ENCODE assay signal across 24 cellular contexts in the genomic region with DNA sequence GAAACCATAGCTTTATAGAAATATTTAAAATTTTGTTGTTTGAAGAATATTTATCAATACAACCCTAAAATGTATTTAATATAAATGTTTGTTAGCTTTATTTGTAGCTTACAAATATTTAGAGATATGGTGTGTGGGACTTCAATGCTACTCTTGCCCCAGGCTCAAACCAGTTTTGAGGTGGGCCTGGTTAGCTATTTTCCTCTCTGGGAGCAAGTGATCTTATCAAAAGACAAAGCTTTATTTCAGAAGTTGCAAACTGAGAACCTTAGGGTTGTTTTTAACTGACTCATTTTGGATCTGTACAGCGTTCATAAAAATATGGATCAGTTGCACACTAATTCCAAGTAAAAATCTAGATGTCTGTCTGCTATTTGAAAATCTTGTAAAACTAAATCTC.
"Had no signal": no experiment of that assay in that cellular context is flagged by ENCODE, and none has a peak within 500 bp of the region (broad histone marks: within the 10 kb centered on the region; RNA-seq: fewer than 3 reads in every experiment).

No MANE protein-coding gene starts in this region.

- H3K36me3 ChIP-seq: colonic mucosa, esophagus muscularis mucosa, esophagus squamous epithelium, gastrocnemius medialis, gastroesophageal sphincter, heart left ventricle, heart right ventricle had no signal

- DNase-seq: colonic mucosa; cortex of kidney; dermis blood vessel endothelial cell; dorsolateral prefrontal cortex; effector CD4-positive, alpha-beta T cell; effector CD8-positive, alpha-beta T cell; effector memory CD4-positive, alpha-beta T cell; effector memory CD8-positive, alpha-beta T cell; endodermal cell; erythroblast; esophagus squamous epithelium; foreskin fibroblast; foreskin keratinocyte; foreskin melanocyte; gastrocnemius medialis; glutamatergic neuron; head of caudate nucleus; heart left ventricle; heart right ventricle had no signal

- H3K4me3 ChIP-seq: colonic mucosa, coronary artery, dorsolateral prefrontal cortex, esophagus muscularis mucosa, esophagus squamous epithelium, gastrocnemius medialis, gastroesophageal sphincter, heart left ventricle, heart right ventricle had no signal

- H3K27ac ChIP-seq: colonic mucosa, coronary artery, dorsolateral prefrontal cortex, epithelial cell of prostate, esophagus muscularis mucosa, esophagus squamous epithelium, foreskin keratinocyte, gastrocnemius medialis, gastroesophageal sphincter, heart left ventricle, heart right ventricle had no signal

- H3K9me3 ChIP-seq: colonic mucosa, esophagus muscularis mucosa, esophagus squamous epithelium, gastrocnemius medialis, gastroesophageal sphincter, heart left ventricle, heart right ventricle had no signal

- H3K27me3 ChIP-seq: colonic mucosa, dorsolateral prefrontal cortex, esophagus muscularis mucosa, esophagus squamous epithelium, foreskin keratinocyte, gastrocnemius medialis, gastroesophageal sphincter, heart left ventricle, heart right ventricle had no signal

- H3K4me1 ChIP-seq: colonic mucosa, esophagus muscularis mucosa, esophagus squamous epithelium, foreskin keratinocyte, gastrocnemius medialis, gastroesophageal sphincter, heart right ventricle had no signal

- ATAC-seq: effector memory CD8-positive, alpha-beta T cell; esophagus mucosa; foreskin keratinocyte; gastrocnemius medialis; gastroesophageal sphincter; heart left ventricle; heart right ventricle had no signal
